In the genomic region with DNA sequence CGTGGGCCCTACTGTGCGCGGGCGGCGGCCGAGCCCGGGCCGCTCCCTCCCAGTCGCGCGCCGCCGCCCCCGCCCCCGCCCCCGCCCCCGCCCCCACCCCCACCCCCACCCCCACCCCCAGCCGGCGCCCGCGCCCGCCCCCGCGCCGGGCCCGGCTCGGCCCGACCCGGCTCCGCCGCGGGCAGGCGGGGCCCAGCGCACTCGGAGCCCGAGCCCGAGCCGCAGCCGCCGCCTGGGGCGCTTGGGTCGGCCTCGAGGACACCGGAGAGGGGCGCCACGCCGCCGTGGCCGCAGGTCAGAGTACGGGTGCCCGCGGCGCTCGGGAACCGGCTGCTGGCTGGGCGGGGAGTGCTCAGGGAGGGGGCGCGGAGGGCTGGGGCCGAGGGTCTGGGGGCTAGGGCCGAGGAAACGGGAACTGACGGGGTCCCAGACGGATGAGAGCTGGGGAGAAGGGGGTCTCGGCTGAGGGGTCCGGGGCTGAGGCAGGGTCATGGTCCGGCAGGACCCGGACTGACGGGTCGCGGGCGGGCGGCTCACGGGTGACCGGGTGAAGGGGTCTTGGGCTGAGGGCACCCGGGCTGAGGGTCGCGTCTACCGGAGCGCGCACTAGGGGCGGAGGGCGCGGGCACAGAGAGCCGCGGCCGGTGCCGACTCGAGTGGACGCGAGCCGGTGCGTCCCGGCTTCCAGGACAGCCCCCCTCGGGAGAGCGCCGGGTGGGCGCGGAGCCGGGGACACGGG, we compare ENCODE assay signal across 8 cellular contexts. TPM values are rescaled to one million over a fixed set of nuclear protein-coding genes. Genes with fewer than 3 reads are reported as not detected.
DNase-seq lines count a peak whose midpoint lies in the region; ATAC-seq and TF ChIP-seq lines count a peak whose summit lies in the region.

No MANE protein-coding gene starts in this region.

- WGBS in urinary bladder: under 1% methylated on average over 84 of the region's 100 CpGs

- peak; percentile 39 for DNase-seq in GM13976 (ENCODE audit: low spot score)
- DNase-seq in NB4 (ENCODE audit: low read depth): peak; percentile 61
- peak; percentile 71 for DNase-seq in ecto neural progenitor cell (ENCODE audit: low spot score)
- peak; percentile 5 for DNase-seq in medulla oblongata (ENCODE audit: extremely low spot score)
- no peak for DNase-seq in GM19240 (ENCODE audit: insufficient read length, low spot score)
- no peak for DNase-seq in GF-D8 (lab: John Stamatoyannopoulos, UW)

- H3K4me1 ChIP-seq in urinary bladder (ENCODE audit: insufficient read depth): no peaks in the 10 kb centered on the region

- H3K27ac ChIP-seq in urinary bladder (ENCODE audit: low read depth): peak overlapping the region; percentile 87

- TF ChIP-seq POLR2A in NB4 (IDR thresholded peaks at IDR 0.05; ENCODE audit: extremely low read depth, insufficient read length): no peak

- H3K4me3 ChIP-seq in NB4 (ENCODE audit: low read depth, low read length): peak overlapping the region; percentile 53
- H3K4me3 ChIP-seq in urinary bladder (ENCODE audit: low read depth, low read length): peak overlapping the region; percentile 67

- TF ChIP-seq CTCF in GM13976 (IDR thresholded peaks at IDR 0.05; ENCODE audit: borderline replicate concordance, control extremely low read depth, extremely low read depth, insufficient read depth, missing control alignments) (no peak), NB4 (IDR thresholded peaks at IDR 0.05; ENCODE audit: low read depth, low read length) (no peak)

- in situ Hi-C loops in GM13976 (cut with MboI; ENCODE audit: low sequenced_read_pairs, unreplicated experiment): no loop called here

- ATAC-seq in HG03460 (IDR thresholded peaks at IDR 0.05; ENCODE audit: unreplicated experiment): no peak

- H3K36me3 ChIP-seq in urinary bladder (ENCODE audit: insufficient read depth): no peaks in the 10 kb centered on the region

RNA-seq across cellular contexts. Expression of a gene that starts 1.0 kb away (rescaled TPM):
- 62.9 TPM for total RNA-seq in urinary bladder
- polyA plus RNA-seq in urinary bladder: 18.6 TPM

Comparison
In these comparisons a context has a peak if more than half of its experiments do, and no peak if none do; other contexts are left out.
1. DNase-seq: peak in GM13976 (single experiment), NB4 (single experiment), ecto neural progenitor cell (single experiment) and medulla oblongata (single experiment); none in GM19240 (single experiment) and GF-D8 (single experiment).